In genomic region chr22:45867118-45867905, GRCh38 we compare ENCODE assay signal across 12 cellular contexts.
A peak's percentile ranks its signal among the peaks of the same experiment; 100 is the strongest.
DNase-seq lines count a peak whose midpoint lies in the region; ATAC-seq, FAIRE-seq and TF ChIP-seq lines count a peak whose summit lies in the region.
"Had no signal": no experiment of that assay in that cellular context is flagged by ENCODE, and none has a peak within 500 bp of the region (broad histone marks: within the 10 kb centered on the region; RNA-seq: fewer than 3 reads in every experiment).

No MANE protein-coding gene starts in this region.

- peaks cover 17% of the 10 kb centered on the region for H3K36me3 Mint-ChIP-seq in T-helper 17 cell (ENCODE audit: low read depth)

- no peak overlapping the region for H3K27ac Mint-ChIP-seq in T-helper 17 cell

- DNase-seq in D721Med (ENCODE audit: insufficient read length, low spot score) (no peak), ascending aorta (ENCODE audit: low spot score in 2 of 2) (no peak), left ventricle myocardium inferior (no peak), NCI-H2171 treated with DMSO at 0.1 percent for 48 hours (lab: John Stamatoyannopoulos, UW) (no peak), T-helper 17 cell (no peak), NCI-H2227 (lab: John Stamatoyannopoulos, UW; ENCODE audit: unreplicated experiment) (no peak)
- DNase-seq: cerebellar nuclear complex, GDM1, NCI-H1105 treated with DMSO at 0.1 percent for 48 hours had no signal

- H3K9me3 ChIP-seq in ascending aorta (peaks cover 0 to under 1% of the 10 kb centered on the region in 2 donors), left ventricle myocardium inferior (replicated peaks) (peaks cover 6% of the 10 kb centered on the region), parathyroid adenoma (ENCODE audit: control insufficient read depth, low read length) (no peaks in the 10 kb centered on the region), T-helper 17 cell (ENCODE audit: control insufficient read depth, low read length, poor library complexity, severe bottlenecking) (no peaks in the 10 kb centered on the region)

- peak overlapping the region; percentile 43 to 53 for H3K4me3 ChIP-seq in ascending aorta
- peak overlapping the region; percentile 46 for H3K4me3 ChIP-seq in left ventricle myocardium inferior
- no peak overlapping the region for H3K4me3 ChIP-seq in parathyroid adenoma (ENCODE audit: low read depth, low read length)

- no peaks in the 10 kb centered on the region for H3K79me2 ChIP-seq in parathyroid adenoma

- TF ChIP-seq CTCF in D721Med (IDR thresholded peaks at IDR 0.05; ENCODE audit: insufficient read depth, missing control alignments) (peak; percentile 20), ascending aorta (IDR thresholded peaks at IDR 0.05) (peak in 2 of 3 experiments; percentile 30 to 48), left ventricle myocardium inferior (IDR thresholded peaks at IDR 0.05; ENCODE audit: borderline replicate concordance) (peak; percentile 46), parathyroid adenoma (IDR thresholded peaks at IDR 0.05) (peak; percentile 6)

- H3K4me1 ChIP-seq in ascending aorta = peaks cover 9 to 13% of the 10 kb centered on the region in 2 donors
- H3K4me1 ChIP-seq in left ventricle myocardium inferior = peaks cover 24% of the 10 kb centered on the region
- H3K4me1 ChIP-seq in parathyroid adenoma = no peaks in the 10 kb centered on the region

- ATAC-seq in T-helper 17 cell = no peak
- ATAC-seq in HG03280 (IDR thresholded peaks at IDR 0.05; ENCODE audit: unreplicated experiment) = no peak

- intact Hi-C loops in ascending aorta (cut with DNase I) (loop anchor here (1.0 kb wide), 1 partner anchor 222 kb away; no protein-coding TSS in a partner anchor), left ventricle myocardium inferior (cut with micrococcal nuclease) (no loop called here)

- FAIRE-seq in D721Med (lab: Jason Lieb, UNC) = no peak
- FAIRE-seq: TTC549 had no signal

- peak overlapping the region; percentile 47 for H3K4me2 ChIP-seq in parathyroid adenoma (ENCODE audit: low read length)

- H3K27ac ChIP-seq in ascending aorta (no peak overlapping the region), left ventricle myocardium inferior (replicated peaks) (no peak overlapping the region), parathyroid adenoma (no peak overlapping the region)

- H2AFZ ChIP-seq in parathyroid adenoma = no peak overlapping the region

- no peaks in the 10 kb centered on the region for H3K36me3 ChIP-seq in ascending aorta
- no peaks in the 10 kb centered on the region for H3K36me3 ChIP-seq in left ventricle myocardium inferior
- no peaks in the 10 kb centered on the region for H3K36me3 ChIP-seq in parathyroid adenoma (ENCODE audit: control insufficient read depth, insufficient read depth, low read length)

- peaks cover 45% of the 10 kb centered on the region for H3K27me3 Mint-ChIP-seq in T-helper 17 cell

- H3K4me3 Mint-ChIP-seq in T-helper 17 cell = no peak overlapping the region

- no peak overlapping the region for H3K9ac ChIP-seq in parathyroid adenoma

- H3K27me3 ChIP-seq in ascending aorta (peaks cover 15% of the 10 kb centered on the region), left ventricle myocardium inferior (ENCODE audit: low read depth) (peaks cover 44% of the 10 kb centered on the region), parathyroid adenoma (ENCODE audit: control insufficient read depth, insufficient read depth, low read length) (peaks cover 10% of the 10 kb centered on the region)

- peaks cover 10% of the 10 kb centered on the region for H3K4me1 Mint-ChIP-seq in T-helper 17 cell
